Comparison of ENCODE assay signal across 7 cellular contexts in the genomic region with DNA sequence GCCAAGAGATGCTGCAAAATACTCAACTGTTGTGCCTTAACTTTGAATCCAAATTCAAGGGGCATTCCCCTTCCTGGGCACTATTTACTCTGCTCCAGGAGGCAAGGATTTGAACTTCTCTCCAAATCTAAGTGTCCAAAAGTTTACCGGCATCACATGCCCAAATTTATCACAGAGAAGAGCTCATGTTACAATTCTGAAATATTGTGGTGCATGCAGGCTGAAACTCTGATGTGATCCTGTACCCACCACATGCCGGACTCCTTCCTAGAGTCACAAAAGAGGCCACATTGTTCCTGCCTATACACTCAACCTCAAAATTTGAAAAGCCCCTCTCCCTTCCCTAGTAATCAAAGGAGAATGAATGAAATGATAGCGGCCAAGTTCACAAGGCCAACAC. TPM values are rescaled to one million over a fixed set of nuclear protein-coding genes. Genes with fewer than 3 reads are reported as not detected.
DNase-seq lines count a peak whose midpoint lies in the region; ATAC-seq and TF ChIP-seq lines count a peak whose summit lies in the region.

No MANE protein-coding gene starts in this region.

- H3K9me3 Mint-ChIP-seq in activated naive CD8-positive, alpha-beta T cell (ENCODE audit: low read depth), result no peaks in the 10 kb centered on the region
- H3K9me3 Mint-ChIP-seq in immature natural killer cell, result no peaks in the 10 kb centered on the region

- TF ChIP-seq RAD21 in IMR-90 (IDR thresholded peaks at IDR 0.05; ENCODE audit: low read length), result no peak

- H3K18ac ChIP-seq in IMR-90 (ENCODE audit: low read depth, low read length), result no peak overlapping the region

- no peak overlapping the region for H2BK20ac ChIP-seq in IMR-90 (ENCODE audit: low read depth, low read length)

- peaks cover 38% of the 10 kb centered on the region for H3K4me1 Mint-ChIP-seq in activated naive CD8-positive, alpha-beta T cell (ENCODE audit: low read depth)
- H3K4me1 Mint-ChIP-seq in immature natural killer cell, result peaks cover 40 to 56% of the 10 kb centered on the region in 2 donors

- no peak overlapping the region for H2AFZ ChIP-seq in IMR-90 (replicated peaks; ENCODE audit: low read length, poor library complexity)

- peaks cover 6% of the 10 kb centered on the region for H3K36me3 Mint-ChIP-seq in activated naive CD8-positive, alpha-beta T cell
- peaks cover 0 to 3% (median 0%) of the 10 kb centered on the region in 3 donors for H3K36me3 Mint-ChIP-seq in immature natural killer cell

- H4K8ac ChIP-seq in IMR-90 (ENCODE audit: low read depth in 2 of 2, low read length in 2 of 2), result no peak overlapping the region

- DNase-seq in IMR-90 (peak; percentile 6), immature natural killer cell (no peak), substantia nigra (lab: John Stamatoyannopoulos, UW) (no peak), epidermal melanocyte (ENCODE audit: insufficient read length, low spot score) (no peak)
- no peak for DNase-seq in NK-92 treated with Interleukin-12 subunit alpha and Interleukin-12 subunit beta, amount 100 ng/mL, for 24 hours (lab: John Stamatoyannopoulos, UW)

- H3K36me3 ChIP-seq in IMR-90 (ENCODE audit: control insufficient read depth, insufficient read depth, low read length), result no peaks in the 10 kb centered on the region; the same call in 1 of the 2 replicates

- no CpG with 5 or more reads among the region's 3 CpGs for WGBS in IMR-90 (ENCODE audit: extremely low coverage in 2 of 2, insufficient read length in 1 of 2), 2 experiments

- peak overlapping the region; percentile 74 for H3K4me2 ChIP-seq in IMR-90 (ENCODE audit: low read depth, low read length)

- no peak overlapping the region for H2AK9ac ChIP-seq in IMR-90 (replicated peaks; ENCODE audit: low read depth, low read length, poor library complexity)

- peak overlapping the region; percentile 59; the same call in 1 of the 2 replicates for H3K14ac ChIP-seq in IMR-90 (replicated peaks; ENCODE audit: low read depth, low read length)

- peak overlapping the region; percentile 89 for H3K27ac Mint-ChIP-seq in activated naive CD8-positive, alpha-beta T cell
- H3K27ac Mint-ChIP-seq in immature natural killer cell, result peak overlapping the region; percentile 52 to 97 (median 94)

- TF ChIP-seq CTCF in IMR-90 (conservative IDR thresholded peaks at IDR 0.05; ENCODE audit: low read depth, low read length), result no peak

- H2BK15ac ChIP-seq in IMR-90 (ENCODE audit: low read depth, low read length), result no peak overlapping the region

- no peaks in the 10 kb centered on the region for H3K9me1 ChIP-seq in IMR-90 (ENCODE audit: insufficient read depth, low read length)

- no peak overlapping the region for H4K5ac ChIP-seq in IMR-90 (ENCODE audit: low read depth, low read length)

- no peak overlapping the region for H2AK5ac ChIP-seq in IMR-90 (ENCODE audit: low read depth, low read length)

- H3K4ac ChIP-seq in IMR-90 (ENCODE audit: low read depth, low read length), result no peak overlapping the region

- H3K9me3 ChIP-seq in IMR-90 (ENCODE audit: control insufficient read depth, insufficient read depth, low read length), result no peaks in the 10 kb centered on the region

- intact Hi-C loops in IMR-90 (cut with micrococcal nuclease), result no loop called here

- TSS peak; percentile 41 for BruUV-seq in IMR-90 (replicated peaks; lab: Mats Ljungman, UMichigan)

- ATAC-seq in IMR-90 (ENCODE audit: low read depth), result no peak
- ATAC-seq in GM21717 (IDR thresholded peaks at IDR 0.05; ENCODE audit: unreplicated experiment), result no peak

- H2BK120ac ChIP-seq in IMR-90 (ENCODE audit: low read depth, low read length), result no peak overlapping the region

- H3K56ac ChIP-seq in IMR-90 (ENCODE audit: extremely low read depth, insufficient read depth, low read length), result 0 out of 2 replicates have a peak overlapping the region, but pooled peaks have one; percentile 16

- CTCF ChIA-PET in IMR-90 (lab: Yijun Ruan, JAX), result interaction anchor here (0.7 to 2.0 kb wide), 4 partner anchors 8 to 1084 kb away, joined by 4 to 6 read pairs (median 4); no protein-coding TSS in a partner anchor

- in situ Hi-C loops in IMR-90 (cut with MboI; ENCODE audit: low sequenced_read_pairs), result no loop called here

- H3K4me3 ChIP-seq in IMR-90 (ENCODE audit: insufficient read depth, low read depth, low read length), result peak overlapping the region; percentile 95

- H3K4me3 Mint-ChIP-seq in activated naive CD8-positive, alpha-beta T cell, result peak overlapping the region; percentile 98
- H3K4me3 Mint-ChIP-seq in immature natural killer cell, result peak overlapping the region; percentile 97 to 98 (median 97)

- POLR2A ChIA-PET in IMR-90 (lab: Charles Lee; ENCODE audit: unreplicated experiment), result no interaction called here

- H2BK5ac ChIP-seq in IMR-90 (ENCODE audit: low read depth, low read length, poor library complexity, severe bottlenecking), result no peak overlapping the region

- H3K27me3 Mint-ChIP-seq in activated naive CD8-positive, alpha-beta T cell, result peaks cover 1% of the 10 kb centered on the region
- H3K27me3 Mint-ChIP-seq in immature natural killer cell (ENCODE audit: low read depth in 3 of 3), result peaks cover 3 to 10% (median 8%) of the 10 kb centered on the region in 3 donors

- H3K4me1 ChIP-seq in IMR-90 (ENCODE audit: control insufficient read depth, insufficient read depth, low read length), result no peaks in the 10 kb centered on the region

- H3K9ac ChIP-seq in IMR-90 (ENCODE audit: low read depth, low read length), result peak overlapping the region; percentile 97

- no peaks in the 10 kb centered on the region for H3K27me3 ChIP-seq in IMR-90 (ENCODE audit: control insufficient read depth, insufficient read depth, low read length)

- H4K91ac ChIP-seq in IMR-90 (ENCODE audit: insufficient read depth, low read depth, low read length), result 0 out of 2 replicates have a peak overlapping the region, but pooled peaks have one; percentile 1

- H3K79me1 ChIP-seq in IMR-90 (ENCODE audit: low read depth in 1 of 2, low read length in 2 of 2), result peaks cover 0 to 44% of the 10 kb centered on the region in 2 experiments; a peak in 2 of 4 replicates

- no peak overlapping the region for H3K27ac ChIP-seq in IMR-90 (ENCODE audit: insufficient read depth, low read length)
- H3K27ac ChIP-seq in substantia nigra (ENCODE audit: low read depth, low read length, poor library complexity, severe bottlenecking), result peak overlapping the region; percentile 81

- H4K20me1 ChIP-seq in IMR-90 (ENCODE audit: insufficient read depth, low read length), result peaks cover 15% of the 10 kb centered on the region

- TF ChIP-seq POLR2A in IMR-90 (IDR thresholded peaks at IDR 0.05; ENCODE audit: low read depth, low read length), result no peak

- H3K23ac ChIP-seq in IMR-90 (ENCODE audit: low read depth, low read length), result peak overlapping the region; percentile 58

- dilution Hi-C loops in IMR-90 (cut with HindIII; ENCODE audit: low sequenced_read_pairs, unreplicated experiment), result no loop called here

TF ChIP-seq in IMR-90, 13 proteins besides CTCF, POLR2A, EP300 and RAD21:
- no peak for TF ChIP-seq MAZ (IDR thresholded peaks at IDR 0.05; ENCODE audit: borderline replicate concordance, low read depth, low read length)
- TF ChIP-seq NFE2L2 (IDR thresholded peaks at IDR 0.05; ENCODE audit: low read depth, low read length), result no peak
- TF ChIP-seq MAFK (IDR thresholded peaks at IDR 0.05; ENCODE audit: low read depth, low read length), result no peak
- TF ChIP-seq, protein P1, sequence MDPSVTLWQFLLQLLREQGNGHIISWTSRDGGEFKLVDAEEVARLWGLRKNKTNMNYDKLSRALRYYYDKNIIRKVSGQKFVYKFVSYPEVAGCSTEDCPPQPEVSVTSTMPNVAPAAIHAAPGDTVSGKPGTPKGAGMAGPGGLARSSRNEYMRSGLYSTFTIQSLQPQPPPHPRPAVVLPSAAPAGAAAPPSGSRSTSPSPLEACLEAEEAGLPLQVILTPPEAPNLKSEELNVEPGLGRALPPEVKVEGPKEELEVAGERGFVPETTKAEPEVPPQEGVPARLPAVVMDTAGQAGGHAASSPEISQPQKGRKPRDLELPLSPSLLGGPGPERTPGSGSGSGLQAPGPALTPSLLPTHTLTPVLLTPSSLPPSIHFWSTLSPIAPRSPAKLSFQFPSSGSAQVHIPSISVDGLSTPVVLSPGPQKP (IDR thresholded peaks at IDR 0.05; ENCODE audit: borderline replicate concordance, low read depth, low read length), result no peak
- no peak for TF ChIP-seq MXI1 (IDR thresholded peaks at IDR 0.05; ENCODE audit: borderline replicate concordance, low read depth, low read length)
- TF ChIP-seq RCOR1 (IDR thresholded peaks at IDR 0.05; ENCODE audit: insufficient replicate concordance, low read length), result no peak
- TF ChIP-seq CHD1 (IDR thresholded peaks at IDR 0.05; ENCODE audit: low read depth, low read length), result no peak
- no peak for TF ChIP-seq RFX5 (IDR thresholded peaks at IDR 0.05; ENCODE audit: low read depth, low read length)
- no peak for TF ChIP-seq BHLHE40 (IDR thresholded peaks at IDR 0.05; ENCODE audit: low read depth, low read length)
- TF ChIP-seq, protein P2, sequence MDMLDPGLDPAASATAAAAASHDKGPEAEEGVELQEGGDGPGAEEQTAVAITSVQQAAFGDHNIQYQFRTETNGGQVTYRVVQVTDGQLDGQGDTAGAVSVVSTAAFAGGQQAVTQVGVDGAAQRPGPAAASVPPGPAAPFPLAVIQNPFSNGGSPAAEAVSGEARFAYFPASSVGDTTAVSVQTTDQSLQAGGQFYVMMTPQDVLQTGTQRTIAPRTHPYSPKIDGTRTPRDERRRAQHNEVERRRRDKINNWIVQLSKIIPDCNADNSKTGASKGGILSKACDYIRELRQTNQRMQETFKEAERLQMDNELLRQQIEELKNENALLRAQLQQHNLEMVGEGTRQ (IDR thresholded peaks at IDR 0.05; ENCODE audit: low read depth, low read length), result no peak; the same call in 1 of the 2 replicates
- TF ChIP-seq CEBPB (IDR thresholded peaks at IDR 0.05; ENCODE audit: low read depth, low read length), result no peak

RNA-seq across cellular contexts. Expression of a gene that starts 1.3 kb away (rescaled TPM):
- 15.3 and 17.6 TPM in 2 replicates for total RNA-seq in IMR-90 (2012; rRNA removed)
- polyA plus RNA-seq in IMR-90 (2012; rRNA removed) (5.6 and 6.0 TPM in 2 replicates), immature natural killer cell (10 to 100 TPM; 11.3 to 20.0 (median 13.1) TPM)
- 1.5 and 1.9 TPM in 2 replicates for polyA plus RNA-seq in IMR-90 (2012; cell fraction: cytosol; rRNA removed)
- 1.4 and 10.2 TPM in 2 replicates for polyA plus RNA-seq in IMR-90 (2012; cell fraction: nucleus; rRNA removed; ENCODE audit: low replicate concordance)

RNA-seq across cellular contexts. Expression of a gene that starts 59.1 kb away (rescaled TPM):
- 0.56 and 0.72 TPM in 2 replicates for total RNA-seq in IMR-90 (2012; rRNA removed)
- polyA plus RNA-seq in IMR-90 (2012; rRNA removed) (0.06 and 0.14 TPM in 2 replicates), immature natural killer cell (under 1 TPM; 0.39 to 0.85 (median 0.52) TPM)
- polyA plus RNA-seq in IMR-90 (2012; cell fraction: cytosol; rRNA removed), result 0.02 and 0.04 TPM in 2 replicates
- 0.02 and 0.09 TPM in 2 replicates for polyA plus RNA-seq in IMR-90 (2012; cell fraction: nucleus; rRNA removed; ENCODE audit: low replicate concordance)
